In the genomic region with DNA sequence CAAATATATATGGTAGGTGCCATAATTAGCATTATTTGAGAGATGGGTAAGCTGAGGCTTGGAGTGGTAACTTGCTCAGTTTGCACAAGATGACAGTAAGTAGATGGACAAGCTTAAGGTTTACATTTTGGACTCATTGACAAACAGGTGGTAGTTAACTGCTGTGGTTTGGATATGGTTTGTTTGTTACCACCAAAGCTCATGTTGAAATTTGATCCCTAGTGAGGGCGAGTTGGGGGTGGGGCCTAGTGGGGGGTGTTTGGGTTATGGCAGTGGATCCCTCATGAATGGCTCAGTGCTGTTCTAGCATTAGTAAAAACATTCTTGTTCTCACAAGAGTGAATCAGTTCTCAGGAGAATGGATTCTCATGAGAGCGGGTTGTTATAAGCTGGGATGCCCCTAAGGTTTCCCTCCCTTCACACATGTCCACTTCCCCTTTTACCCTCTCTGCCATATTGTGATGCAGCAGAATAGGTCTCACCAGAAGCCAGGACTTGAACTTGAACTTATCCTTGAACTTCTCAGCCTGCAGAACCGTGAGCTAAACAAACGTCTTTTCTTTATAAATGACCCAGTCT, we compare ENCODE assay signal across 25 cellular contexts. TPM values are rescaled to one million over a fixed set of nuclear protein-coding genes. Genes with fewer than 3 reads are reported as not detected.
DNase-seq lines count a peak whose midpoint lies in the region; ATAC-seq and TF ChIP-seq lines count a peak whose summit lies in the region.
"Had no signal": no experiment of that assay in that cellular context is flagged by ENCODE, and none has a peak within 500 bp of the region (broad histone marks: within the 10 kb centered on the region; RNA-seq: fewer than 3 reads in every experiment).

No MANE protein-coding gene starts in this region.

- H3K4me3 ChIP-seq in GM12865 (ENCODE audit: low read depth, low read length), result no peak overlapping the region
- H3K4me3 ChIP-seq: ovary, right atrium auricular region, tibial nerve had no signal

- DNase-seq in GM12865 (ENCODE audit: low read depth), result peak; percentile 60
- DNase-seq in NCI-H1105 treated with DMSO at 0.1 percent for 48 hours (lab: John Stamatoyannopoulos, UW), result peak; percentile 48
- peak; percentile 41 for DNase-seq in RPMI7951 (ENCODE audit: low read depth)
- DNase-seq in SW 1271 (lab: John Stamatoyannopoulos, UW), result no peak
- DNase-seq: activated CD4-positive, alpha-beta T cell treated with anti-CD3 and anti-CD28 coated beads, Interleukin-2, amount 50 U/mL, for 4 hours; activated CD8-positive, alpha-beta memory T cell treated with anti-CD3 and anti-CD28 coated beads, Interleukin-2, amount 50 U/mL, for 48 hours; activated naive CD8-positive, alpha-beta T cell treated with anti-CD3 and anti-CD28 coated beads for 36 hours; GF-D8; GOT3; hypothalamus; left ventricle myocardium superior; NCI-H2081; NCI-H69; ovary; stimulated activated CD4-positive, alpha-beta T cell treated with anti-CD3 and anti-CD28 coated beads, Interleukin-12 subunit alpha, Interleukin-12 subunit beta, amount 100 ng/mL, for 4 hours; stimulated activated CD4-positive, alpha-beta T cell treated with anti-CD3 and anti-CD28 coated beads, Interleukin-4, amount 100 ng/mL, for 4 hours; stimulated activated naive CD8-positive, alpha-beta T cell treated with anti-CD3 and anti-CD28 coated beads, Interleukin-15, amount 100 ng/mL, for 72 hours had no signal

- peak; percentile 36 for ATAC-seq in GM19463 (IDR thresholded peaks at IDR 0.05; ENCODE audit: unreplicated experiment)
- ATAC-seq in GM18519 (IDR thresholded peaks at IDR 0.05; ENCODE audit: low FRiP score, unreplicated experiment), result no peak
- ATAC-seq in HG02571 (IDR thresholded peaks at IDR 0.05; ENCODE audit: unreplicated experiment), result no peak
- ATAC-seq in HG03342 (IDR thresholded peaks at IDR 0.05; ENCODE audit: unreplicated experiment), result no peak
- ATAC-seq: left ventricle myocardium superior; stimulated activated naive CD8-positive, alpha-beta T cell treated with anti-CD3 and anti-CD28 coated beads, Interleukin-15, amount 100 ng/mL, for 72 hours had no signal

- no peak for TF ChIP-seq CTCF in GM12865 (IDR thresholded peaks at IDR 0.05; ENCODE audit: insufficient read depth, low read depth, low read length, missing control alignments)

RNA-seq across cellular contexts. Expression of a gene that starts 6.6 kb away (rescaled TPM):
- total RNA-seq in RPMI7951 (2014; rRNA removed; shearing (Covaris generic)), result 41.5 and 52.6 TPM in 2 replicates
- total RNA-seq: activated naive CD8-positive, alpha-beta T cell treated with anti-CD3 and anti-CD28 coated beads for 36 hours; activated T-helper 2 cell treated with anti-CD3 and anti-CD28 coated beads, Interferon-gamma antibody, Interleukin-2, Interleukin-4, amounts not matched to agents 10 μg/mL and 5 μg/mL and 100 μg/mL, durations not matched to agents 14 hours and 24 hours and 36 hours; T-helper 2 cell treated with Interferon-gamma antibody and Interleukin-4, amounts not matched to agents 100 ng/mL and 5 ng/mL, for 36 hours had no signal

Comparison
In these comparisons a context has a peak if more than half of its experiments do, and no peak if none do; other contexts are left out.
1. DNase-seq: peak in GM12865 (single experiment), NCI-H1105 treated with DMSO at 0.1 percent for 48 hours (single experiment) and RPMI7951 (single experiment); none in SW 1271 (0 of 2).